Comparison of ENCODE assay signal across 6 cellular contexts in genomic region chr11:39113606-39114005, GRCh38.
"Had no signal": no experiment of that assay in that cellular context is flagged by ENCODE, and none has a peak within 500 bp of the region (broad histone marks: within the 10 kb centered on the region; RNA-seq: fewer than 3 reads in every experiment).

No MANE protein-coding gene starts in this region.

- H3K4me1 Mint-ChIP-seq: IgD-negative memory B cell had no signal

- H3K27ac ChIP-seq: HL-60 had no signal

- H3K36me3 Mint-ChIP-seq: IgD-negative memory B cell had no signal

- H3K4me3 Mint-ChIP-seq: IgD-negative memory B cell had no signal

- H3K27ac Mint-ChIP-seq: IgD-negative memory B cell had no signal

- H3K4me3 ChIP-seq: K562 had no signal

- DNase-seq: IMR-90, KBM-7 had no signal

- ATAC-seq: HepG2, K562 had no signal
